In genomic region chr1:151196292-151196800, GRCh38 we compare ENCODE assay signal across 1 cellular context.
TF ChIP-seq lines count a peak whose summit lies in the region.

No MANE protein-coding gene starts in this region.

TF ChIP-seq in IMR-90, 13 proteins besides CTCF, POLR2A, EP300 and RAD21:
- TF ChIP-seq USF2 (IDR thresholded peaks at IDR 0.05; ENCODE audit: low read depth, low read length) (no peak), SMC3 (IDR thresholded peaks at IDR 0.05; ENCODE audit: low read depth, low read length) (peak; percentile 61)
